21 cellular contexts compared by ENCODE assay signal in genomic region chr22:40206561-40206960, GRCh38.
"Had no signal": no experiment of that assay in that cellular context is flagged by ENCODE, and none has a peak within 500 bp of the region (broad histone marks: within the 10 kb centered on the region; RNA-seq: fewer than 3 reads in every experiment).

No MANE protein-coding gene starts in this region.

- ATAC-seq: activated CD4-positive, alpha-beta T cell treated with anti-CD3 and anti-CD28 coated beads for 36 hours; activated naive CD4-positive, alpha-beta T cell treated with anti-CD3 and anti-CD28 coated beads, Interleukin-2, amount 50 U/mL, for 72 hours; K562; T-cell had no signal

- H3K4me3 Mint-ChIP-seq: activated CD4-positive, alpha-beta memory T cell treated with anti-CD3 and anti-CD28 coated beads, Interleukin-2, amount 10 ng/mL, durations not matched to agents 7 days and 5 days; activated CD4-positive, alpha-beta T cell treated with anti-CD3 and anti-CD28 coated beads for 36 hours; T-cell had no signal

- H3K4me3 ChIP-seq: K562, SK-N-MC had no signal

- FAIRE-seq: K562, RCC 7860, TTC549 had no signal

- H3K9me3 Mint-ChIP-seq: activated CD4-positive, alpha-beta memory T cell treated with anti-CD3 and anti-CD28 coated beads, Interleukin-2, amount 10 ng/mL, durations not matched to agents 7 days and 5 days; activated naive CD4-positive, alpha-beta T cell treated with anti-CD3 and anti-CD28 coated beads, Interleukin-2, amount 50 U/mL, for 72 hours; T-cell had no signal

- H3K27ac Mint-ChIP-seq: activated CD4-positive, alpha-beta memory T cell treated with anti-CD3 and anti-CD28 coated beads, Interleukin-2, amount 10 ng/mL, durations not matched to agents 7 days and 5 days; activated CD4-positive, alpha-beta T cell treated with anti-CD3 and anti-CD28 coated beads for 36 hours had no signal

- H3K27ac ChIP-seq: SK-N-MC, VCaP had no signal

- H3K36me3 Mint-ChIP-seq: activated naive CD4-positive, alpha-beta T cell treated with anti-CD3 and anti-CD28 coated beads, Interleukin-2, amount 50 U/mL, for 72 hours had no signal

- H3K27me3 Mint-ChIP-seq: activated CD4-positive, alpha-beta memory T cell treated with anti-CD3 and anti-CD28 coated beads, Interleukin-2, amount 10 ng/mL, durations not matched to agents 7 days and 5 days; activated CD4-positive, alpha-beta T cell treated with anti-CD3 and anti-CD28 coated beads for 36 hours; T-cell had no signal

- DNase-seq: activated CD4-positive, alpha-beta memory T cell treated with anti-CD3 and anti-CD28 coated beads, Interleukin-2, amount 10 ng/mL, durations not matched to agents 7 days and 5 days; activated CD4-positive, alpha-beta T cell treated with anti-CD3 and anti-CD28 coated beads for 36 hours; activated CD4-positive, alpha-beta T cell treated with anti-CD3 and anti-CD28 coated beads, Interleukin-2, amount 50 U/mL, for 1 hour; activated T-cell treated with anti-CD3 and anti-CD28 coated beads for 4 hours; caudate nucleus; Karpas-422; NCI-H1048; NCI-H1417; NCI-H1930; NCI-H510A treated with DMSO at 0.1 percent for 48 hours; NCI-H69; SIG-M5; T-cell; T-helper 2 cell; T1000 had no signal
